Comparison of ENCODE assay signal across 9 cellular contexts in genomic region chr11:82903843-82904586, GRCh38.
"Had no signal": no experiment of that assay in that cellular context is flagged by ENCODE, and none has a peak within 500 bp of the region (broad histone marks: within the 10 kb centered on the region; RNA-seq: fewer than 3 reads in every experiment).

No MANE protein-coding gene starts in this region.

- DNase-seq: activated CD4-positive, alpha-beta T cell treated with anti-CD3 and anti-CD28 coated beads, Interleukin-2, amount 50 U/mL, for 1 hour; activated naive CD4-positive, alpha-beta T cell; effector memory CD4-positive, alpha-beta T cell; hippocampal formation; stimulated activated CD4-positive, alpha-beta T cell treated with anti-CD3 and anti-CD28 coated beads, Interleukin-15, amount 100 ng/mL, for 24 hours; stimulated activated CD4-positive, alpha-beta T cell treated with anti-CD3 and anti-CD28 coated beads, Interleukin-4, amount 100 ng/mL, for 24 hours had no signal

- H3K36me3 ChIP-seq: tibial nerve had no signal

- H3K27me3 Mint-ChIP-seq: central memory CD8-positive, alpha-beta T cell had no signal

- H3K4me3 Mint-ChIP-seq: central memory CD8-positive, alpha-beta T cell had no signal

- H3K9me3 Mint-ChIP-seq: activated T-helper 1 cell treated with anti-CD3 and anti-CD28 coated beads, Interleukin-12 subunit alpha, Interleukin-12 subunit beta, Interleukin-2, Interleukin-4 antibody, amounts not matched to agents 30 ng/mL and 10 ng/mL and 1 ng/mL, durations not matched to agents 14 hours and 24 hours and 36 hours; central memory CD8-positive, alpha-beta T cell had no signal

- H3K27ac ChIP-seq: tibial nerve had no signal

- H3K27me3 ChIP-seq: tibial nerve had no signal

- H3K4me3 ChIP-seq: tibial nerve had no signal

- H3K9me3 ChIP-seq: tibial nerve had no signal
